21 cellular contexts compared by ENCODE assay signal in genomic region chr18:78883501-78883900, GRCh38.
"Had no signal": no experiment of that assay in that cellular context is flagged by ENCODE, and none has a peak within 500 bp of the region (broad histone marks: within the 10 kb centered on the region; RNA-seq: fewer than 3 reads in every experiment).

No MANE protein-coding gene starts in this region.

- H3K4me3 ChIP-seq: MG63, SJSA1, SK-N-MC had no signal

- DNase-seq: IMR-90, Karpas-422, KG1, MG63, NCI-H1092, NCI-H1105 treated with DMSO at 0.1 percent for 48 hours, NCI-H1417 treated with DMSO at 0.1 percent for 48 hours, NCI-H146, NCI-H1694 treated with DMSO at 0.1 percent for 48 hours, NCI-H1930, NCI-H2081, NCI-H2107, NCI-H2227 treated with DMSO at 0.1 percent for 48 hours, NCI-H524, NCI-H526 treated with DMSO at 0.1 percent for 48 hours, NCI-H748 treated with DMSO at 0.1 percent for 48 hours, Right ventricle myocardium superior, RPMI8226, SIG-M5 had no signal

- H3K27ac ChIP-seq: SJSA1, SK-N-MC had no signal
